ENCODE assay signal across 8 cellular contexts in the genomic region with DNA sequence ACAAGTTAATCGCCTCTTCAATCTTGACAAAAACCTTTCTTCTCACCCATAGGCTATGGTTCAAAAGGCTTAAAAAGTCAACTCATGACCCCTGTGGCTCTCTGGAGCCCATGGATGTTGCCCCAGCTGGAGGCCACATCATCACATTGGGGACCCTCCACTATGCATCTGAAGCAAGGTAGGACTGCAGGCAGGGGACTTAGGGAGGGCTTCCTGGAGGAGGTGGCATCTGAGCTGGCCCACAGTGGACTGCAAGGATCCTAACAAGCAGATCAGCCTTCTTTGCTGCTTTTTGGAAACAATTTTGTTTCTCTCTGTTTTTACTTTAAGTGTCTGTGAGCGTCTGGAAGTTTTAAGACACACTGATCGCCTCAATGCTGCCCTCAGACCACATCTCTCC.
"Had no signal": no experiment of that assay in that cellular context is flagged by ENCODE, and none has a peak within 500 bp of the region (broad histone marks: within the 10 kb centered on the region; RNA-seq: fewer than 3 reads in every experiment).

No MANE protein-coding gene starts in this region.

- ATAC-seq: GM23338, HepG2 had no signal

- H3K4me3 ChIP-seq: GM23338, HAP-1 had no signal

- FAIRE-seq: H1, H54, HepG2 had no signal

- H3K4me1 ChIP-seq: HAP-1 had no signal

- H3K4me2 ChIP-seq: GM23338 had no signal

- DNase-seq: HFFc6, KG1 had no signal

- H2AFZ ChIP-seq: GM23338 had no signal

- H3K36me3 ChIP-seq: HAP-1 had no signal

- H3K27ac ChIP-seq: HL-60 had no signal

- H3K9me3 ChIP-seq: HAP-1 had no signal
